ENCODE assay signal across 8 cellular contexts in the genomic region with DNA sequence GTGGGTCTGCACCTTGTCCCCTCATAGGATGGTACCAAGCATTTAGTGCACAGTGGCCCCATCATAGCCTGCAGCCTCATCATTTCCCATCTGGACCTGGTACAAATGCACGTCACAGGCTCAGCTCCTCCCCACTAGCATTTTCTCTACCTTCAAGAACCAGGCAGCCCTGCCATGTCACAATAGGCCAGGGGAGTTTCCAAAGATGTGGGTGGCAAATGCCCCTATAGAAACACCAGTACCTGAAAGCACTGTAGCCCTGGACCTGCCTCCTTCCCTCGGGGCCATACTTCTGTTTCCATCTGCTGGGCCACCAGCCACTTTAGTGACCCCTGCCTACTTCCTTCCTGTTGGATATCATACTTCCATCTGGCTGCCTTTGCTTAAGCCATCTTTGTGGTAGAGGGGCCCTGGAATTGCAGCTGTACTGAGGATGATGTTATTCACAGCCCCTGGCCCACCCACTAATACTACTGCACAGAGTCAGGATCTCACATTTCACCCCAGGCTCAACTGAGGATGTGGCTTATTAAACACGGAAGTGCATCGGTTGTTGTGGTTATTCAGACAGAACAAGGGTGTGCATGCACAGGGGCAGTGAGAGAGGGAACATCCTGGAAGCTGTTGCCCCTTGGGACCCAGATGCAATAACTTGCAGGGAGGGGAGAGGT. TPM values are rescaled to one million over a fixed set of nuclear protein-coding genes. Genes with fewer than 3 reads are reported as not detected.
DNase-seq lines count a peak whose midpoint lies in the region; ATAC-seq, FAIRE-seq and TF ChIP-seq lines count a peak whose summit lies in the region.

No MANE protein-coding gene starts in this region.

- peak; percentile 96 for FAIRE-seq in GM12891 (lab: Jason Lieb, UNC)

- no peak for TF ChIP-seq POLR2A in GM12891 (IDR thresholded peaks at IDR 0.05; ENCODE audit: low read depth, low read length)

- ATAC-seq in activated naive CD8-positive, alpha-beta T cell treated with anti-CD3 and anti-CD28 coated beads, Interleukin-2, amount 50 U/mL, for 24 hours, result peak; percentile 37
- no peak for ATAC-seq in GM21619 (IDR thresholded peaks at IDR 0.05; ENCODE audit: unreplicated experiment)

- peaks cover 57% of the 10 kb centered on the region for H3K4me1 Mint-ChIP-seq in T-helper 1 cell treated with Interleukin-12 subunit alpha and Interleukin-12 subunit beta and Interleukin-4 antibody, amounts not matched to agents 30 μg/mL and 1 μg/mL, for 36 hours (ENCODE audit: low read depth)
- peaks cover 70% of the 10 kb centered on the region for H3K4me1 Mint-ChIP-seq in activated naive CD8-positive, alpha-beta T cell treated with anti-CD3 and anti-CD28 coated beads, Interleukin-2, amount 50 U/mL, for 24 hours

- H3K4me3 Mint-ChIP-seq in T-helper 1 cell treated with Interleukin-12 subunit alpha and Interleukin-12 subunit beta and Interleukin-4 antibody, amounts not matched to agents 30 μg/mL and 1 μg/mL, for 36 hours, result peak overlapping the region; percentile 76
- peak overlapping the region; percentile 57 for H3K4me3 Mint-ChIP-seq in activated naive CD8-positive, alpha-beta T cell treated with anti-CD3 and anti-CD28 coated beads, Interleukin-2, amount 50 U/mL, for 24 hours

- H3K9me3 Mint-ChIP-seq in T-helper 1 cell treated with Interleukin-12 subunit alpha and Interleukin-12 subunit beta and Interleukin-4 antibody, amounts not matched to agents 30 μg/mL and 1 μg/mL, for 36 hours, result no peaks in the 10 kb centered on the region
- H3K9me3 Mint-ChIP-seq in activated naive CD8-positive, alpha-beta T cell treated with anti-CD3 and anti-CD28 coated beads, Interleukin-2, amount 50 U/mL, for 24 hours, result no peaks in the 10 kb centered on the region

- H3K27ac Mint-ChIP-seq in T-helper 1 cell treated with Interleukin-12 subunit alpha and Interleukin-12 subunit beta and Interleukin-4 antibody, amounts not matched to agents 30 μg/mL and 1 μg/mL, for 36 hours, result peak overlapping the region; percentile 93
- peak overlapping the region; percentile 89 for H3K27ac Mint-ChIP-seq in activated naive CD8-positive, alpha-beta T cell treated with anti-CD3 and anti-CD28 coated beads, Interleukin-2, amount 50 U/mL, for 24 hours

- peak; percentile 54 for DNase-seq in GM12891 (ENCODE audit: insufficient read length, low spot score)
- peak; percentile 71 for DNase-seq in activated naive CD8-positive, alpha-beta T cell treated with anti-CD3 and anti-CD28 coated beads, Interleukin-2, amount 50 U/mL, for 24 hours
- DNase-seq in stimulated activated CD4-positive, alpha-beta T cell treated with anti-CD3 and anti-CD28 coated beads, Interleukin-12 subunit alpha, Interleukin-12 subunit beta, amount 100 ng/mL, for 24 hours (ENCODE audit: low read depth in 2 of 2), result peak; percentile 18 to 28
- no peak for DNase-seq in nucleus accumbens (lab: John Stamatoyannopoulos, UW)
- no peak for DNase-seq in NCI-H187 (lab: John Stamatoyannopoulos, UW)
- DNase-seq in NCI-H526 (lab: John Stamatoyannopoulos, UW), result no peak

- no peaks in the 10 kb centered on the region for H3K27me3 Mint-ChIP-seq in T-helper 1 cell treated with Interleukin-12 subunit alpha and Interleukin-12 subunit beta and Interleukin-4 antibody, amounts not matched to agents 30 μg/mL and 1 μg/mL, for 36 hours (ENCODE audit: low read depth)
- H3K27me3 Mint-ChIP-seq in activated naive CD8-positive, alpha-beta T cell treated with anti-CD3 and anti-CD28 coated beads, Interleukin-2, amount 50 U/mL, for 24 hours, result peaks cover 2% of the 10 kb centered on the region

- peaks cover 40% of the 10 kb centered on the region for H3K36me3 Mint-ChIP-seq in T-helper 1 cell treated with Interleukin-12 subunit alpha and Interleukin-12 subunit beta and Interleukin-4 antibody, amounts not matched to agents 30 μg/mL and 1 μg/mL, for 36 hours (ENCODE audit: low read depth)
- H3K36me3 Mint-ChIP-seq in activated naive CD8-positive, alpha-beta T cell treated with anti-CD3 and anti-CD28 coated beads, Interleukin-2, amount 50 U/mL, for 24 hours (ENCODE audit: low read depth), result peaks cover 22% of the 10 kb centered on the region

TF ChIP-seq in GM12891, 5 proteins besides CTCF, POLR2A, EP300 and RAD21:
- no peak for TF ChIP-seq POLR2AphosphoS5 (IDR thresholded peaks at IDR 0.05; ENCODE audit: low read depth, low read length)
- TF ChIP-seq SPI1 (IDR thresholded peaks at IDR 0.05; ENCODE audit: low read depth, low read length), result peak; percentile 84
- no peak for TF ChIP-seq PAX5 (IDR thresholded peaks at IDR 0.05; ENCODE audit: insufficient read depth, low read length, severe bottlenecking)
- TF ChIP-seq TAF1 (IDR thresholded peaks at IDR 0.05; ENCODE audit: low read depth, low read length), result no peak
- no peak for TF ChIP-seq POU2F2 (IDR thresholded peaks at IDR 0.05; ENCODE audit: low read depth, low read length)

RNA-seq across cellular contexts. Expression of a gene that starts 3.8 kb away (rescaled TPM):
- 17.7 TPM for polyA plus RNA-seq in GM12891 (2012; ENCODE audit: low read depth, missing spikeins)

RNA-seq across cellular contexts. Expression of a gene that starts 4.3 kb away (rescaled TPM):
- polyA plus RNA-seq in GM12891 (2012; ENCODE audit: low read depth, missing spikeins), result 379 TPM

RNA-seq across cellular contexts. Expression of a gene that starts 6.2 kb away (rescaled TPM):
- 4.5 TPM for polyA plus RNA-seq in GM12891 (2012; ENCODE audit: low read depth, missing spikeins)

RNA-seq across cellular contexts. Expression of a gene that starts 13.1 kb away (rescaled TPM):
- polyA plus RNA-seq in GM12891 (2012; ENCODE audit: low read depth, missing spikeins), result 15.1 TPM

RNA-seq across cellular contexts. Expression of a gene that starts 54.0 kb away (rescaled TPM):
- polyA plus RNA-seq in GM12891 (2012; ENCODE audit: low read depth, missing spikeins), result 4.3 TPM

Comparison
In these comparisons a context has a peak if more than half of its experiments do, and no peak if none do; other contexts are left out.
1. DNase-seq: peak in GM12891 (single experiment), activated naive CD8-positive, alpha-beta T cell treated with anti-CD3 and anti-CD28 coated beads, Interleukin-2, amount 50 U/mL, for 24 hours (single experiment) and stimulated activated CD4-positive, alpha-beta T cell treated with anti-CD3 and anti-CD28 coated beads, Interleukin-12 subunit alpha, Interleukin-12 subunit beta, amount 100 ng/mL, for 24 hours (2 of 2); none in nucleus accumbens (0 of 56), NCI-H187 (0 of 2) and NCI-H526 (0 of 2).